ENCODE assay signal across 18 cellular contexts in genomic region chr17:3748576-3748975, GRCh38.
"Had no signal": no experiment of that assay in that cellular context is flagged by ENCODE, and none has a peak within 500 bp of the region (broad histone marks: within the 10 kb centered on the region; RNA-seq: fewer than 3 reads in every experiment).

No MANE protein-coding gene starts in this region.

- H3K27ac ChIP-seq: coronary artery, epithelial cell of prostate, gastroesophageal sphincter, SK-N-MC, transverse colon had no signal

- H3K4me3 ChIP-seq: coronary artery, gastroesophageal sphincter, SK-N-MC, transverse colon had no signal

- H3K27me3 ChIP-seq: transverse colon had no signal

- H3K9me3 ChIP-seq: gastroesophageal sphincter, transverse colon had no signal

- FAIRE-seq: kidney, TTC549 had no signal

- DNase-seq: activated CD4-positive, CD25-positive, alpha-beta regulatory T cell; activated T-cell treated with anti-CD3 and anti-CD28 coated beads, Interleukin-2, amount 50 U/mL, for 48 hours; caudate nucleus; effector CD8-positive, alpha-beta T cell; kidney; left ventricle myocardium superior; mesendoderm; stimulated activated CD4-positive, alpha-beta T cell treated with anti-CD3 and anti-CD28 coated beads, Interleukin-1b, Interleukin-23, amount 100 ng/mL, for 48 hours; stimulated activated naive CD4-positive, alpha-beta T cell; substantia nigra; T-helper 1 cell; transverse colon had no signal

- ATAC-seq: gastroesophageal sphincter, left ventricle myocardium superior, right cardiac atrium had no signal

- H3K4me1 ChIP-seq: gastroesophageal sphincter, transverse colon had no signal

- H3K36me3 ChIP-seq: gastroesophageal sphincter, transverse colon had no signal
